ENCODE assay signal across 8 cellular contexts in genomic region chr10:95289921-95290421, GRCh38. TPM values are rescaled to one million over a fixed set of nuclear protein-coding genes. Genes with fewer than 3 reads are reported as not detected.
DNase-seq lines count a peak whose midpoint lies in the region; ATAC-seq and TF ChIP-seq lines count a peak whose summit lies in the region.

No MANE protein-coding gene starts in this region.

- peaks cover 0 to 89% (median 43%) of the 10 kb centered on the region in 45 donors for H3K27me3 ChIP-seq in dorsolateral prefrontal cortex

- no peaks in the 10 kb centered on the region for H3K9me3 Mint-ChIP-seq in IgD-negative memory B cell
- no peaks in the 10 kb centered on the region for H3K9me3 Mint-ChIP-seq in natural killer cell treated with Interleukin-12 subunit alpha and Interleukin-12 subunit beta and Interleukin-15 and Interleukin-18, amount 100 ng/mL, for 72 hours

- peak overlapping the region; percentile 90 to 98 (median 93) for H3K27ac Mint-ChIP-seq in IgD-negative memory B cell
- no peak overlapping the region for H3K27ac Mint-ChIP-seq in natural killer cell treated with Interleukin-12 subunit alpha and Interleukin-12 subunit beta and Interleukin-15 and Interleukin-18, amount 100 ng/mL, for 72 hours

- intact Hi-C loops in dorsolateral prefrontal cortex (cut with DNase I), result no loop called here

- H3K27ac ChIP-seq in dorsolateral prefrontal cortex, result peak overlapping the region in 3 of 59 donors; percentile 33 to 75 (median 64)

- H3K4me3 ChIP-seq in dorsolateral prefrontal cortex, result peak overlapping the region in 57 of 59 donors; percentile 15 to 69 (median 52)

- peak overlapping the region; percentile 78 to 95 (median 92) for H3K4me3 Mint-ChIP-seq in IgD-negative memory B cell
- peak overlapping the region; percentile 78 for H3K4me3 Mint-ChIP-seq in natural killer cell treated with Interleukin-12 subunit alpha and Interleukin-12 subunit beta and Interleukin-15 and Interleukin-18, amount 100 ng/mL, for 72 hours

- H3K27me3 Mint-ChIP-seq in IgD-negative memory B cell, result no peaks in the 10 kb centered on the region
- H3K27me3 Mint-ChIP-seq in natural killer cell treated with Interleukin-12 subunit alpha and Interleukin-12 subunit beta and Interleukin-15 and Interleukin-18, amount 100 ng/mL, for 72 hours, result peaks cover 0 to 2% of the 10 kb centered on the region in 2 donors

- no peak for ATAC-seq in natural killer cell treated with Interleukin-12 subunit alpha and Interleukin-12 subunit beta and Interleukin-15 and Interleukin-18, amount 100 ng/mL, for 72 hours

- H3K36me3 Mint-ChIP-seq in IgD-negative memory B cell, result peaks cover 2% of the 10 kb centered on the region
- no peaks in the 10 kb centered on the region for H3K36me3 Mint-ChIP-seq in natural killer cell treated with Interleukin-12 subunit alpha and Interleukin-12 subunit beta and Interleukin-15 and Interleukin-18, amount 100 ng/mL, for 72 hours

- peak; percentile 40 for DNase-seq in AG20443 (ENCODE audit: low spot score)
- DNase-seq in dorsolateral prefrontal cortex, result no peak
- no peak for DNase-seq in natural killer cell treated with Interleukin-12 subunit alpha and Interleukin-12 subunit beta and Interleukin-15 and Interleukin-18, amount 100 ng/mL, for 72 hours (ENCODE audit: low spot score)
- DNase-seq in NCI-H2029 treated with DMSO at 0.1 percent for 48 hours (lab: John Stamatoyannopoulos, UW), result no peak
- no peak for DNase-seq in NCI-H2029 (lab: John Stamatoyannopoulos, UW)
- no peak for DNase-seq in SKM-1 treated with dmso at 0.1 percent for 144 hours (lab: John Stamatoyannopoulos, UW; ENCODE audit: unreplicated experiment)
- DNase-seq in activated CD4-positive, alpha-beta T cell treated with anti-CD3 and anti-CD28 coated beads for 4 hours, result no peak

- H3K4me1 Mint-ChIP-seq in IgD-negative memory B cell, result peaks cover 63 to 72% (median 66%) of the 10 kb centered on the region in 3 donors
- peaks cover 18 to 21% of the 10 kb centered on the region in 2 donors for H3K4me1 Mint-ChIP-seq in natural killer cell treated with Interleukin-12 subunit alpha and Interleukin-12 subunit beta and Interleukin-15 and Interleukin-18, amount 100 ng/mL, for 72 hours (ENCODE audit: low read depth in 2 of 2)

- no peak for TF ChIP-seq CTCF in dorsolateral prefrontal cortex (IDR thresholded peaks at IDR 0.05 in 54 of 56, conservative IDR thresholded peaks at IDR 0.05 in 2 of 56; ENCODE audit: low read depth in 1 of 56, partially characterized antibody in 56 of 56)

RNA-seq across cellular contexts. Expression of gene PDLIM1, which starts 0.8 kb away (rescaled TPM):
- 357 TPM for polyA plus RNA-seq in IgD-negative memory B cell
- 10 to 100 TPM in 50 of 120 experiments, 1 to 10 TPM in 70; 1.6 to 58.4 (median 8.8) TPM for total RNA-seq in dorsolateral prefrontal cortex
- total RNA-seq in natural killer cell treated with Interleukin-12 subunit alpha and Interleukin-12 subunit beta and Interleukin-15 and Interleukin-18, amount 100 ng/mL, for 72 hours, result 1 to 10 TPM; 2.7 to 6.8 TPM

Comparison
In these comparisons a context has a peak if more than half of its experiments do, and no peak if none do; other contexts are left out.
1. H3K27ac Mint-ChIP-seq: peak in IgD-negative memory B cell (3 of 3); none in natural killer cell treated with Interleukin-12 subunit alpha and Interleukin-12 subunit beta and Interleukin-15 and Interleukin-18, amount 100 ng/mL, for 72 hours (0 of 2).